Comparison of ENCODE assay signal across 24 cellular contexts in the genomic region with DNA sequence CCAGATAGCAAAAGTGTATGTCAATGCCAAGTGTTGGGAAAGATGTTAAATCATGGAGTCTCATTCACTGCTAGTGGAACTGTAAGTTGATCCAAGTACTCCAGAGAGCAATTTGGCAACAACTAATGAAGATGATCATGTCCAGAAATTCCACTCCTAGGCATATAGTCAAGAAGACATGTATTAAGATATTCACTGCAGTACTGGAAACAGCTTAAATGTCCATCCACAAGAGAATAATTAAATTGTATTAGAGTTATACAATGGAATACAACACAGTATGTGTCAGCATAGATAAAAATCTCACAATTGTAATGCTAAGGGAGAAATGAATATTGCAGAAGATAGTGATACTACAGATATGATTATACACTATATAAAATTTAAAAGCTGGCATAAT. TPM values are rescaled to one million over a fixed set of nuclear protein-coding genes. Genes with fewer than 3 reads are reported as not detected.
DNase-seq lines count a peak whose midpoint lies in the region; ATAC-seq and TF ChIP-seq lines count a peak whose summit lies in the region.
"Had no signal": no experiment of that assay in that cellular context is flagged by ENCODE, and none has a peak within 500 bp of the region (broad histone marks: within the 10 kb centered on the region; RNA-seq: fewer than 3 reads in every experiment).

No MANE protein-coding gene starts in this region.

- ATAC-seq in GM19452 (IDR thresholded peaks at IDR 0.05; ENCODE audit: unreplicated experiment), result no peak
- ATAC-seq: esophagus mucosa, right lobe of liver had no signal

- no peak for TF ChIP-seq POLR2A in uterus (IDR thresholded peaks at IDR 0.05)

- no peak overlapping the region for H3K9ac ChIP-seq in parathyroid adenoma

- peak overlapping the region; percentile 73 to 82 for H3K27ac ChIP-seq in ascending aorta
- peak overlapping the region; percentile 98 for H3K27ac ChIP-seq in parathyroid adenoma
- H3K27ac ChIP-seq in uterus, result no peak overlapping the region
- H3K27ac ChIP-seq: 22Rv1, right lobe of liver had no signal

- H3K4me1 ChIP-seq in ascending aorta (peaks cover 6 to 23% of the 10 kb centered on the region in 2 donors), parathyroid adenoma (peaks cover 39% of the 10 kb centered on the region), uterus (no peaks in the 10 kb centered on the region)
- H3K4me1 ChIP-seq: right lobe of liver had no signal

- H3K27me3 ChIP-seq in ascending aorta (no peaks in the 10 kb centered on the region), parathyroid adenoma (ENCODE audit: control insufficient read depth, insufficient read depth, low read length) (no peaks in the 10 kb centered on the region), uterus (no peaks in the 10 kb centered on the region)
- H3K27me3 ChIP-seq: right lobe of liver, tibial artery had no signal

- no peaks in the 10 kb centered on the region for H3K9me3 ChIP-seq in ascending aorta
- no peaks in the 10 kb centered on the region for H3K9me3 ChIP-seq in parathyroid adenoma (ENCODE audit: control insufficient read depth, low read length)
- no peaks in the 10 kb centered on the region for H3K9me3 ChIP-seq in uterus
- H3K9me3 ChIP-seq: right lobe of liver, tibial artery had no signal

- H3K4me3 ChIP-seq in ascending aorta (no peak overlapping the region), parathyroid adenoma (ENCODE audit: low read depth, low read length) (no peak overlapping the region), uterus (no peak overlapping the region)
- H3K4me3 ChIP-seq: PC-9, right lobe of liver, tibial artery had no signal

- DNase-seq in DMS53 (lab: John Stamatoyannopoulos, UW) (peak; percentile 9), DMS53 treated with DMSO at 0.1 percent for 48 hours (lab: John Stamatoyannopoulos, UW; ENCODE audit: unreplicated experiment) (no peak), GM04503 (ENCODE audit: low read depth) (peak; percentile 55), ascending aorta (ENCODE audit: low spot score in 2 of 2) (no peak), uterus (no peak), NCI-H510A (lab: John Stamatoyannopoulos, UW) (no peak)
- DNase-seq: activated CD4-positive, alpha-beta T cell treated with anti-CD3 and anti-CD28 coated beads for 1 hour; activated gamma-delta T cell; amygdala; C1 segment of cervical spinal cord; effector CD4-positive, alpha-beta T cell; head of caudate nucleus; NCI-H1092 treated with DMSO at 0.1 percent for 48 hours; NCI-H82; occipital lobe; PC-9; right lobe of liver; stimulated activated naive CD4-positive, alpha-beta T cell treated with Interleukin-2 at 50 U/mL for 16 hours; T1000; tibial artery had no signal

- no peaks in the 10 kb centered on the region for H3K36me3 ChIP-seq in ascending aorta
- no peaks in the 10 kb centered on the region for H3K36me3 ChIP-seq in parathyroid adenoma (ENCODE audit: control insufficient read depth, insufficient read depth, low read length)
- no peaks in the 10 kb centered on the region for H3K36me3 ChIP-seq in uterus
- H3K36me3 ChIP-seq: right lobe of liver, tibial artery had no signal

- H2AFZ ChIP-seq in parathyroid adenoma, result no peak overlapping the region
- H2AFZ ChIP-seq: PC-9 had no signal

- H3K4me2 ChIP-seq in parathyroid adenoma (ENCODE audit: low read length), result no peak overlapping the region

- H3K79me2 ChIP-seq in parathyroid adenoma, result peaks cover under 1% of the 10 kb centered on the region

- intact Hi-C loops in ascending aorta (cut with DNase I) (loop anchor here (2.0 to 5.0 kb wide), 4 partner anchors 15 to 476 kb away; a partner anchor contains a TSS), uterus (cut with DNase I; ENCODE audit: low total_unique reads) (no loop called here)

- TF ChIP-seq CTCF in ascending aorta (IDR thresholded peaks at IDR 0.05) (no peak), parathyroid adenoma (IDR thresholded peaks at IDR 0.05) (no peak), uterus (IDR thresholded peaks at IDR 0.05) (no peak)

RNA-seq across cellular contexts. Expression of a gene that starts 15.2 kb away (rescaled TPM):
- total RNA-seq in ascending aorta (116 TPM), uterus (10 to 100 TPM; 30.7 to 94.3 (median 64.5) TPM)

Comparison
In these comparisons a context has a peak if more than half of its experiments do, and no peak if none do; other contexts are left out.
1. DNase-seq: peak in DMS53 (single experiment) and GM04503 (single experiment); none in DMS53 treated with DMSO at 0.1 percent for 48 hours (single experiment), ascending aorta (0 of 2), uterus (0 of 2) and NCI-H510A (single experiment).
2. H3K27ac ChIP-seq: peak in ascending aorta (2 of 2) and parathyroid adenoma (single experiment); none in uterus (0 of 2).